Comparison of ENCODE assay signal across 20 cellular contexts in the genomic region with DNA sequence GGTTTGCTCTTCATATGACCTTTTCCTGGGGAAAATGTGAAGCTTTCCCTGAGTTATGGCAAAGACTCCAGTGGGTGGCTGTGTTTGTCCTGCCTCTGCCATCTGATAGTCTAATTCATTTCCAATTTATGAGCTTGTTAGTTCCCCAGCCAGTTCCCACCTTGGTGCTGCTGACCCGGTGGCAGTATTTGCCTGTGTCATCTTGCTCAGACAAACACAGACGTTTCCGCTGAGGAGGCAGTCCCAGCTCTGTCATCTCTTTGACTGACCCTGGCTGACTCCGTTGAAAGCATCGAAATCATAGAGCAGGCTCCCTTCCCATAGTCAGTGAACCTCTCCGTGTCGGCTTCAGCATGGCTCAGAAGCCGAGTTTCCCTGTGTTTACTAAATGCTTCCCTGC.
DNase-seq lines count a peak whose midpoint lies in the region; ATAC-seq, FAIRE-seq and TF ChIP-seq lines count a peak whose summit lies in the region.
"Had no signal": no experiment of that assay in that cellular context is flagged by ENCODE, and none has a peak within 500 bp of the region (broad histone marks: within the 10 kb centered on the region; RNA-seq: fewer than 3 reads in every experiment).

No MANE protein-coding gene starts in this region.

- in situ Hi-C loops in K562 (cut with MboI): no loop called here

- no peaks in the 10 kb centered on the region for H3K9me1 ChIP-seq in K562 (ENCODE audit: control insufficient read depth, insufficient read depth, low read length)

- TF ChIP-seq EP300 in K562 (IDR thresholded peaks at IDR 0.05; ENCODE audit: low read length): no peak

- peaks cover 7% of the 10 kb centered on the region for H3K4me1 Mint-ChIP-seq in GM23338
- H3K4me1 Mint-ChIP-seq in naive thymus-derived CD4-positive, alpha-beta T cell: no peaks in the 10 kb centered on the region
- H3K4me1 Mint-ChIP-seq: B cell had no signal

- H4K20me1 ChIP-seq in GM23338 (replicated peaks; ENCODE audit: insufficient read depth) (no peaks in the 10 kb centered on the region), K562 (replicated peaks; ENCODE audit: control insufficient read depth, insufficient read depth, low read length) (0 out of 2 replicates have a peak, but pooled peaks cover 2% of the 10 kb centered on the region)
- H4K20me1 ChIP-seq: BLaER1 treated with 17β-estradiol and CSF1 and Interleukin-3, amounts not matched to agents 10 nM and 100 nM had no signal

- POLR2A ChIA-PET in K562 (lab: Yijun Ruan, JAX): no interaction called here
- POLR2A ChIA-PET in naive thymus-derived CD4-positive, alpha-beta T cell (lab: Charles Lee): no interaction called here

- no peak overlapping the region for H3K4me3 Mint-ChIP-seq in GM23338
- no peak overlapping the region for H3K4me3 Mint-ChIP-seq in naive thymus-derived CD4-positive, alpha-beta T cell
- H3K4me3 Mint-ChIP-seq: B cell; CD8-positive, alpha-beta T cell; HFFc6 had no signal

- peaks cover 1% of the 10 kb centered on the region; the same call in 1 of the 3 replicates for H3K9me3 Mint-ChIP-seq in GM23338
- peaks cover 0 to 4% (median under 1%) of the 10 kb centered on the region in 11 donors for H3K9me3 Mint-ChIP-seq in naive thymus-derived CD4-positive, alpha-beta T cell
- H3K9me3 Mint-ChIP-seq: CD8-positive, alpha-beta T cell had no signal

- no TSS peak for BruUV-seq in K562 (replicated peaks; lab: Mats Ljungman, UMichigan)

- no peak overlapping the region for H4K91ac ChIP-seq in neuronal stem cell (ENCODE audit: low read depth, low read length, poor library complexity)

- H3K4me3 ChIP-seq in GM23338 (no peak overlapping the region), K562 (no peak overlapping the region), neuronal stem cell (ENCODE audit: low read length in 2 of 2) (no peak overlapping the region)
- H3K4me3 ChIP-seq in naive thymus-derived CD4-positive, alpha-beta T cell (ENCODE audit: low read length): no peak overlapping the region
- H3K4me3 ChIP-seq: BLaER1 treated with 17β-estradiol and CSF1 and Interleukin-3, amounts not matched to agents 10 nM and 100 nM had no signal

- TF ChIP-seq CTCF in GM23338 (conservative IDR thresholded peaks at IDR 0.05; ENCODE audit: low read depth in 2 of 2) (no peak), K562 (IDR thresholded peaks at IDR 0.05 in 2 of 3, conservative IDR thresholded peaks at IDR 0.05 in 1 of 3; ENCODE audit: insufficient read depth in 2 of 3, low read depth in 1 of 3, low read length in 3 of 3) (no peak)

- H2AK5ac ChIP-seq in neuronal stem cell (ENCODE audit: low read depth, low read length): no peak overlapping the region

- DNase-seq in NCI-H2227 (lab: John Stamatoyannopoulos, UW; ENCODE audit: unreplicated experiment): peak; percentile 26
- no peak for DNase-seq in NCI-H2227 treated with DMSO at 0.1 percent for 48 hours (lab: John Stamatoyannopoulos, UW)
- DNase-seq in GM23338 (ENCODE audit: low spot score): no peak
- no peak for DNase-seq in K562 (ENCODE audit: extremely low read depth in 1 of 4, low spot score in 3 of 4)
- no peak for DNase-seq in neuronal stem cell (ENCODE audit: low spot score)
- no peak for DNase-seq in naive thymus-derived CD4-positive, alpha-beta T cell
- DNase-seq in AG20443 (ENCODE audit: low spot score): no peak
- DNase-seq: CD8-positive, alpha-beta T cell; COR-L47; GDM1; GOT3; H7; HFFc6 had no signal

- H3K18ac ChIP-seq in neuronal stem cell (ENCODE audit: low read length): peak overlapping the region; percentile 9

- H3K36me3 ChIP-seq in GM23338 (ENCODE audit: insufficient read depth) (no peaks in the 10 kb centered on the region), K562 (ENCODE audit: control insufficient read depth, insufficient read depth, low read length) (no peaks in the 10 kb centered on the region), neuronal stem cell (replicated peaks in 1 of 2; ENCODE audit: control insufficient read depth in 2 of 2, insufficient read depth in 2 of 2, low read length in 2 of 2) (no peaks in the 10 kb centered on the region)
- no peaks in the 10 kb centered on the region for H3K36me3 ChIP-seq in naive thymus-derived CD4-positive, alpha-beta T cell (ENCODE audit: control insufficient read depth in 2 of 3, insufficient read depth in 3 of 3, low read length in 3 of 3)
- H3K36me3 ChIP-seq: BLaER1 treated with 17β-estradiol and CSF1 and Interleukin-3, amounts not matched to agents 10 nM and 100 nM had no signal

- no peak overlapping the region for H3K4ac ChIP-seq in neuronal stem cell (ENCODE audit: low read length)

- H3K27me3 Mint-ChIP-seq in GM23338 (ENCODE audit: insufficient read depth, low read depth, poor library complexity): no peaks in the 10 kb centered on the region
- peaks cover 0 to 14% (median 8%) of the 10 kb centered on the region in 5 donors for H3K27me3 Mint-ChIP-seq in naive thymus-derived CD4-positive, alpha-beta T cell

- H3F3A ChIP-seq in GM23338 (replicated peaks; ENCODE audit: low read depth): no peaks in the 10 kb centered on the region

- H3K9me2 ChIP-seq in GM23338 (ENCODE audit: insufficient read depth): no peaks in the 10 kb centered on the region; the same call in 1 of the 2 replicates

- peak; percentile 57 for FAIRE-seq in K562 (lab: Jason Lieb, UNC)
- FAIRE-seq: GM12892, GM18507 had no signal

- no peak overlapping the region for H3K27ac Mint-ChIP-seq in GM23338
- H3K27ac Mint-ChIP-seq in naive thymus-derived CD4-positive, alpha-beta T cell: no peak overlapping the region
- H3K27ac Mint-ChIP-seq: B cell; CD8-positive, alpha-beta T cell; HFFc6 had no signal

- TF ChIP-seq RAD21 in K562 (CRISPR knock-in tag; conservative IDR thresholded peaks at IDR 0.05 in 1 of 2, IDR thresholded peaks at IDR 0.05 in 1 of 2): no peak

- no peaks in the 10 kb centered on the region for H3K36me3 Mint-ChIP-seq in GM23338 (ENCODE audit: low read depth)
- H3K36me3 Mint-ChIP-seq in naive thymus-derived CD4-positive, alpha-beta T cell: peaks cover 0 to under 1% (median 0%) of the 10 kb centered on the region in 5 donors
- H3K36me3 Mint-ChIP-seq: CD8-positive, alpha-beta T cell had no signal

- H2BK15ac ChIP-seq in neuronal stem cell (ENCODE audit: low read length): no peak overlapping the region

- H2AFZ ChIP-seq in GM23338 (peak overlapping the region; percentile 78; the same call in 1 of the 2 replicates), K562 (ENCODE audit: low read depth, low read length) (no peak overlapping the region), neuronal stem cell (ENCODE audit: low read length) (no peak overlapping the region)

- TF ChIP-seq POLR2A in K562 (conservative IDR thresholded peaks at IDR 0.05): no peak

- H3K79me2 ChIP-seq in GM23338 (replicated peaks; ENCODE audit: insufficient read depth): no peaks in the 10 kb centered on the region
- no peaks in the 10 kb centered on the region for H3K79me2 ChIP-seq in K562 (ENCODE audit: control insufficient read depth, insufficient read depth, low read length)

- no peak overlapping the region for H2BK5ac ChIP-seq in neuronal stem cell (ENCODE audit: low read length)

- H2BK12ac ChIP-seq in neuronal stem cell (ENCODE audit: low read length): no peak overlapping the region

- no peaks in the 10 kb centered on the region for H3K79me1 ChIP-seq in neuronal stem cell (ENCODE audit: low read depth, low read length)

- H3K4me1 ChIP-seq in GM23338 (ENCODE audit: insufficient read depth): peaks cover 4% of the 10 kb centered on the region; the same call in 1 of the 2 replicates
- no peaks in the 10 kb centered on the region; a peak in 1 of 5 replicates for H3K4me1 ChIP-seq in K562 (replicated peaks in 1 of 2; ENCODE audit: control insufficient read depth in 2 of 2, insufficient read depth in 2 of 2, low read length in 2 of 2)
- no peaks in the 10 kb centered on the region for H3K4me1 ChIP-seq in neuronal stem cell (ENCODE audit: control insufficient read depth in 2 of 2, insufficient read depth in 1 of 2, low read depth in 1 of 2, low read length in 2 of 2)
- H3K4me1 ChIP-seq in naive thymus-derived CD4-positive, alpha-beta T cell (ENCODE audit: control insufficient read depth in 2 of 2, insufficient read depth in 2 of 2, low read length in 2 of 2): no peaks in the 10 kb centered on the region
- H3K4me1 ChIP-seq: BLaER1 treated with 17β-estradiol and CSF1 and Interleukin-3, amounts not matched to agents 10 nM and 100 nM had no signal

- intact Hi-C loops in K562 (cut with micrococcal nuclease): no loop called here
- intact Hi-C loops in naive thymus-derived CD4-positive, alpha-beta T cell (cut with micrococcal nuclease): no loop called here

- no peak overlapping the region for H2BK120ac ChIP-seq in neuronal stem cell (ENCODE audit: low read depth, low read length)

- H3K27ac ChIP-seq in GM23338 (ENCODE audit: low read depth) (no peak overlapping the region), K562 (ENCODE audit: extremely low read depth, low read depth, low read length) (no peak overlapping the region), neuronal stem cell (replicated peaks; ENCODE audit: low read length) (no peak overlapping the region)
- H3K27ac ChIP-seq in naive thymus-derived CD4-positive, alpha-beta T cell (ENCODE audit: low read depth, low read length): no peak overlapping the region
- H3K27ac ChIP-seq: 22Rv1; BLaER1 treated with 17β-estradiol and CSF1 and Interleukin-3, amounts not matched to agents 10 nM and 100 nM; HL-60 had no signal

- H3K4me2 ChIP-seq in GM23338 (no peak overlapping the region), K562 (ENCODE audit: insufficient read depth, low read length) (no peak overlapping the region), neuronal stem cell (ENCODE audit: insufficient read depth, low read length, poor library complexity, severe bottlenecking) (no peak overlapping the region)
- H3K4me2 ChIP-seq: BLaER1 treated with 17β-estradiol and CSF1 and Interleukin-3, amounts not matched to agents 10 nM and 100 nM had no signal

- H3K9me3 ChIP-seq in K562 (replicated peaks; ENCODE audit: control insufficient read depth, insufficient read depth, low read depth, low read length) (no peaks in the 10 kb centered on the region), neuronal stem cell (replicated peaks in 1 of 2; ENCODE audit: control insufficient read depth in 2 of 2, insufficient read depth in 1 of 2, low read depth in 1 of 2, low read length in 2 of 2) (no peaks in the 10 kb centered on the region)
- no peaks in the 10 kb centered on the region for H3K9me3 ChIP-seq in naive thymus-derived CD4-positive, alpha-beta T cell (ENCODE audit: control insufficient read depth in 2 of 3, low read length in 3 of 3)

- CTCF ChIA-PET in K562 (lab: Yijun Ruan, JAX; ENCODE audit: low intra/inter-chr PET ratio): no interaction called here
- CTCF ChIA-PET in naive thymus-derived CD4-positive, alpha-beta T cell (lab: Charles Lee): no interaction called here

- H3K23ac ChIP-seq in neuronal stem cell (ENCODE audit: low read depth, low read length, poor library complexity): no peak overlapping the region

- H3K27me3 ChIP-seq in GM23338 (ENCODE audit: insufficient read depth) (no peaks in the 10 kb centered on the region), K562 (ENCODE audit: control insufficient read depth in 2 of 2, insufficient read depth in 2 of 2, low read length in 2 of 2) (peaks cover 8 to 21% of the 10 kb centered on the region in 2 experiments; a peak in 4 of 5 replicates), neuronal stem cell (ENCODE audit: control insufficient read depth in 3 of 3, insufficient read depth in 3 of 3, low read depth in 1 of 3, low read length in 3 of 3) (no peaks in the 10 kb centered on the region)
- H3K27me3 ChIP-seq in naive thymus-derived CD4-positive, alpha-beta T cell (ENCODE audit: control insufficient read depth in 2 of 2, insufficient read depth in 2 of 2, low read length in 2 of 2): no peaks in the 10 kb centered on the region
- H3K27me3 ChIP-seq: BLaER1 treated with 17β-estradiol and CSF1 and Interleukin-3, amounts not matched to agents 10 nM and 100 nM had no signal

- WGBS in K562 (ENCODE audit: insufficient coverage, low coverage, missing lambda C conversion rate): 2% methylated on average over 7 of the region's 8 CpGs
- no CpG with 5 or more reads among the region's 8 CpGs for WGBS in neuronal stem cell (ENCODE audit: extremely low coverage in 2 of 2, insufficient read length in 2 of 2, insufficient replicate concordance in 1 of 2), 2 donors

- H3K9ac ChIP-seq in K562 (ENCODE audit: insufficient read depth in 1 of 2, low read depth in 2 of 2, low read length in 2 of 2) (no peak overlapping the region), neuronal stem cell (ENCODE audit: low read depth, low read length, poor library complexity) (no peak overlapping the region)
- H3K9ac ChIP-seq: BLaER1 treated with 17β-estradiol and CSF1 and Interleukin-3, amounts not matched to agents 10 nM and 100 nM had no signal

- ATAC-seq in GM23338 (no peak), K562 (no peak)
- ATAC-seq in naive thymus-derived CD4-positive, alpha-beta T cell: no peak
- ATAC-seq: CD8-positive, alpha-beta T cell; HCT116 had no signal

- H4K8ac ChIP-seq in neuronal stem cell (ENCODE audit: low read depth, low read length): no peak overlapping the region

- no peak overlapping the region for H3K14ac ChIP-seq in neuronal stem cell (ENCODE audit: low read length)
